Comparison of ENCODE assay signal across 1 cellular context in the genomic region with DNA sequence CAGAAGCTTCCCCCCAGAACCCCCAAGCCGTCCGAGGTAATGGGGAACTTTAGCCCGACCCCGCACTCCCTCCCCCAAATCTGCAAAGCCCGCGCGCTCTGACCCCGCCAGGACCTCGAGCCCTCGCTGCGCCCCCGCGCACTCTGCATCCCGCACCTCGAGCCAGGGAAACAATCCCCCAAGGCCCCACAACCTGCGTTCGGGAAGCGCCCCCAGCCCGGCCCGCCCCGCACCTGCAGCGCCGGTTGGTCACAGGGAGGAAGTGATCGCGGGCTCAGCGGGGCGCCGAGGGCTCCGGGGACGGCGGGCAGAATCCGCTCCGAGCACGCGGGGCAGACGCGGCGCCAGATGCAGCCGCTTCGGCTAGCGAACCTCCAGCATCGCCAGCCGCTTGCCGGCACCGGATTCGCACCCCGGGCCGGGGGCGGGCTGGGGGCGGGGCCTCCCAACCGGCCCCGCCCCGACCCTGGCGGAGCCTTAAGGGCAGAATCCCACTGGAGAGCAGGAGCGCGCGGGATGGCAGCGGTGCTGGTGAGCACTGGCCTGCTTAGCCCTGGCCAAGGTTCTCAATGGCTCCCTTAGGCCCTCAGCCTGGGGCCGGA.
TF ChIP-seq lines count a peak whose summit lies in the region.

A gene with protein sequence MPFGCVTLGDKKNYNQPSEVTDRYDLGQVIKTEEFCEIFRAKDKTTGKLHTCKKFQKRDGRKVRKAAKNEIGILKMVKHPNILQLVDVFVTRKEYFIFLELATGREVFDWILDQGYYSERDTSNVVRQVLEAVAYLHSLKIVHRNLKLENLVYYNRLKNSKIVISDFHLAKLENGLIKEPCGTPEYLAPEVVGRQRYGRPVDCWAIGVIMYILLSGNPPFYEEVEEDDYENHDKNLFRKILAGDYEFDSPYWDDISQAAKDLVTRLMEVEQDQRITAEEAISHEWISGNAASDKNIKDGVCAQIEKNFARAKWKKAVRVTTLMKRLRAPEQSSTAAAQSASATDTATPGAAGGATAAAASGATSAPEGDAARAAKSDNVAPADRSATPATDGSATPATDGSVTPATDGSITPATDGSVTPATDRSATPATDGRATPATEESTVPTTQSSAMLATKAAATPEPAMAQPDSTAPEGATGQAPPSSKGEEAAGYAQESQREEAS (minus strand): TSS at position 382 of the 602 bp plus-strand sequence. CDS start 7,518 bp downstream, outside the sequence.

TF ChIP-seq in HepG2, 621 proteins besides CTCF, POLR2A, EP300 and RAD21 (continued from another document):
- TF ChIP-seq, protein P1, sequence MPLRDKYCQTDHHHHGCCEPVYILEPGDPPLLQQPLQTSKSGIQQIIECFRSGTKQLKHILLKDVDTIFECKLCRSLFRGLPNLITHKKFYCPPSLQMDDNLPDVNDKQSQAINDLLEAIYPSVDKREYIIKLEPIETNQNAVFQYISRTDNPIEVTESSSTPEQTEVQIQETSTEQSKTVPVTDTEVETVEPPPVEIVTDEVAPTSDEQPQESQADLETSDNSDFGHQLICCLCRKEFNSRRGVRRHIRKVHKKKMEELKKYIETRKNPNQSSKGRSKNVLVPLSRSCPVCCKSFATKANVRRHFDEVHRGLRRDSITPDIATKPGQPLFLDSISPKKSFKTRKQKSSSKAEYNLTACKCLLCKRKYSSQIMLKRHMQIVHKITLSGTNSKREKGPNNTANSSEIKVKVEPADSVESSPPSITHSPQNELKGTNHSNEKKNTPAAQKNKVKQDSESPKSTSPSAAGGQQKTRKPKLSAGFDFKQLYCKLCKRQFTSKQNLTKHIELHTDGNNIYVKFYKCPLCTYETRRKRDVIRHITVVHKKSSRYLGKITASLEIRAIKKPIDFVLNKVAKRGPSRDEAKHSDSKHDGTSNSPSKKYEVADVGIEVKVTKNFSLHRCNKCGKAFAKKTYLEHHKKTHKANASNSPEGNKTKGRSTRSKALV (CRISPR knock-in tag; IDR thresholded peaks at IDR 0.05) = peak; percentile 53; the same call in 1 of the 2 replicates
- TF ChIP-seq SMARCE1 (IDR thresholded peaks at IDR 0.05; ENCODE audit: borderline replicate concordance) (no peak), TEAD3 (CRISPR knock-in tag; optimal IDR thresholded peaks at IDR 0.05; ENCODE audit: borderline replicate concordance) (no peak), ZEB1 (IDR thresholded peaks at IDR 0.05; ENCODE audit: insufficient replicate concordance, low read depth) (no peak), FOXK2 (IDR thresholded peaks at IDR 0.05) (no peak), ZNF446 (CRISPR knock-in tag; IDR thresholded peaks at IDR 0.05) (no peak), REL (CRISPR knock-in tag; conservative IDR thresholded peaks at IDR 0.05) (no peak), FOXM1 (CRISPR knock-in tag; IDR thresholded peaks at IDR 0.05) (no peak), DNMT1 (CRISPR knock-in tag; IDR thresholded peaks at IDR 0.05) (no peak), GABPB1 (CRISPR knock-in tag; IDR thresholded peaks at IDR 0.05) (peak; percentile 21; the same call in 1 of the 2 replicates), ZNF83 (CRISPR knock-in tag; IDR thresholded peaks at IDR 0.05; ENCODE audit: borderline replicate concordance) (no peak), ZSCAN9 (CRISPR knock-in tag; IDR thresholded peaks at IDR 0.05; ENCODE audit: borderline replicate concordance) (no peak), SNAPC2 (CRISPR knock-in tag; IDR thresholded peaks at IDR 0.05) (no peak), ARHGAP35 (CRISPR knock-in tag; IDR thresholded peaks at IDR 0.05; ENCODE audit: borderline replicate concordance) (no peak), MAFG (CRISPR knock-in tag; IDR thresholded peaks at IDR 0.05) (no peak), POLR2AphosphoS2 (IDR thresholded peaks at IDR 0.05; ENCODE audit: low read depth, low read length) (no peak), HNRNPLL (IDR thresholded peaks at IDR 0.05; ENCODE audit: low read depth, low read length, poor library complexity, severe bottlenecking) (peak; percentile 33), SRSF1 (optimal IDR thresholded peaks at IDR 0.05; ENCODE audit: low read depth, low read length) (no peak), NBN (conservative IDR thresholded peaks at IDR 0.05) (no peak), NR2C2 (CRISPR knock-in tag; IDR thresholded peaks at IDR 0.05; ENCODE audit: borderline replicate concordance) (no peak), ZNF510 (CRISPR knock-in tag; IDR thresholded peaks at IDR 0.05; ENCODE audit: low read depth) (no peak), FOXA3 (CRISPR knock-in tag; IDR thresholded peaks at IDR 0.05) (no peak), HDAC2 (CRISPR knock-in tag; IDR thresholded peaks at IDR 0.05) (no peak)
- TF ChIP-seq, protein P2, sequence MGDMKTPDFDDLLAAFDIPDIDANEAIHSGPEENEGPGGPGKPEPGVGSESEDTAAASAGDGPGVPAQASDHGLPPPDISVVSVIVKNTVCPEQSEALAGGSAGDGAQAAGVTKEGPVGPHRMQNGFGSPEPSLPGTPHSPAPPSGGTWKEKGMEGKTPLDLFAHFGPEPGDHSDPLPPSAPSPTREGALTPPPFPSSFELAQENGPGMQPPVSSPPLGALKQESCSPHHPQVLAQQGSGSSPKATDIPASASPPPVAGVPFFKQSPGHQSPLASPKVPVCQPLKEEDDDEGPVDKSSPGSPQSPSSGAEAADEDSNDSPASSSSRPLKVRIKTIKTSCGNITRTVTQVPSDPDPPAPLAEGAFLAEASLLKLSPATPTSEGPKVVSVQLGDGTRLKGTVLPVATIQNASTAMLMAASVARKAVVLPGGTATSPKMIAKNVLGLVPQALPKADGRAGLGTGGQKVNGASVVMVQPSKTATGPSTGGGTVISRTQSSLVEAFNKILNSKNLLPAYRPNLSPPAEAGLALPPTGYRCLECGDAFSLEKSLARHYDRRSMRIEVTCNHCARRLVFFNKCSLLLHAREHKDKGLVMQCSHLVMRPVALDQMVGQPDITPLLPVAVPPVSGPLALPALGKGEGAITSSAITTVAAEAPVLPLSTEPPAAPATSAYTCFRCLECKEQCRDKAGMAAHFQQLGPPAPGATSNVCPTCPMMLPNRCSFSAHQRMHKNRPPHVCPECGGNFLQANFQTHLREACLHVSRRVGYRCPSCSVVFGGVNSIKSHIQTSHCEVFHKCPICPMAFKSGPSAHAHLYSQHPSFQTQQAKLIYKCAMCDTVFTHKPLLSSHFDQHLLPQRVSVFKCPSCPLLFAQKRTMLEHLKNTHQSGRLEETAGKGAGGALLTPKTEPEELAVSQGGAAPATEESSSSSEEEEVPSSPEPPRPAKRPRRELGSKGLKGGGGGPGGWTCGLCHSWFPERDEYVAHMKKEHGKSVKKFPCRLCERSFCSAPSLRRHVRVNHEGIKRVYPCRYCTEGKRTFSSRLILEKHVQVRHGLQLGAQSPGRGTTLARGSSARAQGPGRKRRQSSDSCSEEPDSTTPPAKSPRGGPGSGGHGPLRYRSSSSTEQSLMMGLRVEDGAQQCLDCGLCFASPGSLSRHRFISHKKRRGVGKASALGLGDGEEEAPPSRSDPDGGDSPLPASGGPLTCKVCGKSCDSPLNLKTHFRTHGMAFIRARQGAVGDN (CRISPR knock-in tag; IDR thresholded peaks at IDR 0.05) = peak; percentile 54
- TF ChIP-seq, protein P3, sequence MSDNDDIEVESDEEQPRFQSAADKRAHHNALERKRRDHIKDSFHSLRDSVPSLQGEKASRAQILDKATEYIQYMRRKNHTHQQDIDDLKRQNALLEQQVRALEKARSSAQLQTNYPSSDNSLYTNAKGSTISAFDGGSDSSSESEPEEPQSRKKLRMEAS (IDR thresholded peaks at IDR 0.05) = peak; percentile 38; the same call in 1 of the 2 replicates
- TF ChIP-seq, protein P4, sequence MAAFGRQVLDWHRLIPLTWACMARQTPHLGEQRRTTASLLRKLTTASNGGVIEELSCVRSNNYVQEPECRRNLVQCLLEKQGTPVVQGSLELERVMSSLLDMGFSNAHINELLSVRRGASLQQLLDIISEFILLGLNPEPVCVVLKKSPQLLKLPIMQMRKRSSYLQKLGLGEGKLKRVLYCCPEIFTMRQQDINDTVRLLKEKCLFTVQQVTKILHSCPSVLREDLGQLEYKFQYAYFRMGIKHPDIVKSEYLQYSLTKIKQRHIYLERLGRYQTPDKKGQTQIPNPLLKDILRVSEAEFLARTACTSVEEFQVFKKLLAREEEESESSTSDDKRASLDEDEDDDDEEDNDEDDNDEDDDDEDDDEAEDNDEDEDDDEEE (CRISPR knock-in tag; IDR thresholded peaks at IDR 0.05) = no peak
- TF ChIP-seq, protein P5, sequence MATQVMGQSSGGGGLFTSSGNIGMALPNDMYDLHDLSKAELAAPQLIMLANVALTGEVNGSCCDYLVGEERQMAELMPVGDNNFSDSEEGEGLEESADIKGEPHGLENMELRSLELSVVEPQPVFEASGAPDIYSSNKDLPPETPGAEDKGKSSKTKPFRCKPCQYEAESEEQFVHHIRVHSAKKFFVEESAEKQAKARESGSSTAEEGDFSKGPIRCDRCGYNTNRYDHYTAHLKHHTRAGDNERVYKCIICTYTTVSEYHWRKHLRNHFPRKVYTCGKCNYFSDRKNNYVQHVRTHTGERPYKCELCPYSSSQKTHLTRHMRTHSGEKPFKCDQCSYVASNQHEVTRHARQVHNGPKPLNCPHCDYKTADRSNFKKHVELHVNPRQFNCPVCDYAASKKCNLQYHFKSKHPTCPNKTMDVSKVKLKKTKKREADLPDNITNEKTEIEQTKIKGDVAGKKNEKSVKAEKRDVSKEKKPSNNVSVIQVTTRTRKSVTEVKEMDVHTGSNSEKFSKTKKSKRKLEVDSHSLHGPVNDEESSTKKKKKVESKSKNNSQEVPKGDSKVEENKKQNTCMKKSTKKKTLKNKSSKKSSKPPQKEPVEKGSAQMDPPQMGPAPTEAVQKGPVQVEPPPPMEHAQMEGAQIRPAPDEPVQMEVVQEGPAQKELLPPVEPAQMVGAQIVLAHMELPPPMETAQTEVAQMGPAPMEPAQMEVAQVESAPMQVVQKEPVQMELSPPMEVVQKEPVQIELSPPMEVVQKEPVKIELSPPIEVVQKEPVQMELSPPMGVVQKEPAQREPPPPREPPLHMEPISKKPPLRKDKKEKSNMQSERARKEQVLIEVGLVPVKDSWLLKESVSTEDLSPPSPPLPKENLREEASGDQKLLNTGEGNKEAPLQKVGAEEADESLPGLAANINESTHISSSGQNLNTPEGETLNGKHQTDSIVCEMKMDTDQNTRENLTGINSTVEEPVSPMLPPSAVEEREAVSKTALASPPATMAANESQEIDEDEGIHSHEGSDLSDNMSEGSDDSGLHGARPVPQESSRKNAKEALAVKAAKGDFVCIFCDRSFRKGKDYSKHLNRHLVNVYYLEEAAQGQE (IDR thresholded peaks at IDR 0.05; ENCODE audit: borderline replicate concordance in 1 of 2, low read depth in 1 of 2, low read length in 2 of 2) = no peak
- TF ChIP-seq, protein P6, sequence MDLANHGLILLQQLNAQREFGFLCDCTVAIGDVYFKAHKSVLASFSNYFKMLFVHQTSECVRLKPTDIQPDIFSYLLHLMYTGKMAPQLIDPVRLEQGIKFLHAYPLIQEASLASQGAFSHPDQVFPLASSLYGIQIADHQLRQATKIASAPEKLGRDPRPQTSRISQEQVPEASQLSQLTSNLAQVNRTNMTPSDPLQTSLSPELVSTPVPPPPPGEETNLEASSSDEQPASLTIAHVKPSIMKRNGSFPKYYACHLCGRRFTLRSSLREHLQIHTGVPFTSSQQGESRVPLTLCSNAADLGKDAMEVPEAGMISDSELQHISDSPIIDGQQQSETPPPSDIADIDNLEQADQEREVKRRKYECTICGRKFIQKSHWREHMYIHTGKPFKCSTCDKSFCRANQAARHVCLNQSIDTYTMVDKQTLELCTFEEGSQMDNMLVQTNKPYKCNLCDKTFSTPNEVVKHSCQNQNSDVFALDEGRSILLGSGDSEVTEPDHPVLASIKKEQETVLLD (CRISPR knock-in tag; IDR thresholded peaks at IDR 0.05; ENCODE audit: low read depth) = no peak
